Comparison of ENCODE assay signal across 2 cellular contexts in the genomic region with DNA sequence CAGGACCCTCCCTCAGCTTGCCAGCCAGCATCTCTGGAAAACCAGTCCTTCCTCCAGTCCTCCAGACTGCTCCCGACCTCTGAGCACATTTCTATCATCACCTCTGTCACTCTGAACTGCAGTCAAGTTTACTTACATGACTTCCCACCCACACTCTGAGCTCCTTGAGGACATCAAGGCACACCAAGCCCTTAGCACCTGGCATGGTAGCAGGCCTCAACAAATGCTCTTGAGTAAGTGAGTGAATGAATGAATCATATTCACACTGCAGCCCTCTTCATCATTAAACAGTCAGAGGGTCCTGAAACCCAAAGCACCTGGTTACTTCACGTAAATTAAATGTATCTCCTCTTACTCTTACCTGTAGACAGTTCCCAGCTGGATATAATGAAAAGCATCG.
TF ChIP-seq lines count a peak whose summit lies in the region.

No MANE protein-coding gene starts in this region.

TF ChIP-seq in SK-N-SH, 30 proteins besides CTCF, POLR2A, EP300 and RAD21:
- TF ChIP-seq JUND (IDR thresholded peaks at IDR 0.05) (no peak), SMC3 (IDR thresholded peaks at IDR 0.05; ENCODE audit: low read depth, low read length) (no peak)
- TF ChIP-seq, protein P1, sequence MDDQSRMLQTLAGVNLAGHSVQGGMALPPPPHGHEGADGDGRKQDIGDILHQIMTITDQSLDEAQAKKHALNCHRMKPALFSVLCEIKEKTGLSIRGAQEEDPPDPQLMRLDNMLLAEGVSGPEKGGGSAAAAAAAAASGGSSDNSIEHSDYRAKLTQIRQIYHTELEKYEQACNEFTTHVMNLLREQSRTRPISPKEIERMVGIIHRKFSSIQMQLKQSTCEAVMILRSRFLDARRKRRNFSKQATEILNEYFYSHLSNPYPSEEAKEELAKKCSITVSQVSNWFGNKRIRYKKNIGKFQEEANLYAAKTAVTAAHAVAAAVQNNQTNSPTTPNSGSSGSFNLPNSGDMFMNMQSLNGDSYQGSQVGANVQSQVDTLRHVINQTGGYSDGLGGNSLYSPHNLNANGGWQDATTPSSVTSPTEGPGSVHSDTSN (IDR thresholded peaks at IDR 0.05): no peak
- TF ChIP-seq, protein P2, sequence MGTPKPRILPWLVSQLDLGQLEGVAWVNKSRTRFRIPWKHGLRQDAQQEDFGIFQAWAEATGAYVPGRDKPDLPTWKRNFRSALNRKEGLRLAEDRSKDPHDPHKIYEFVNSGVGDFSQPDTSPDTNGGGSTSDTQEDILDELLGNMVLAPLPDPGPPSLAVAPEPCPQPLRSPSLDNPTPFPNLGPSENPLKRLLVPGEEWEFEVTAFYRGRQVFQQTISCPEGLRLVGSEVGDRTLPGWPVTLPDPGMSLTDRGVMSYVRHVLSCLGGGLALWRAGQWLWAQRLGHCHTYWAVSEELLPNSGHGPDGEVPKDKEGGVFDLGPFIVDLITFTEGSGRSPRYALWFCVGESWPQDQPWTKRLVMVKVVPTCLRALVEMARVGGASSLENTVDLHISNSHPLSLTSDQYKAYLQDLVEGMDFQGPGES (IDR thresholded peaks at IDR 0.05; ENCODE audit: low read depth, low read length): no peak
- TF ChIP-seq, protein P3, sequence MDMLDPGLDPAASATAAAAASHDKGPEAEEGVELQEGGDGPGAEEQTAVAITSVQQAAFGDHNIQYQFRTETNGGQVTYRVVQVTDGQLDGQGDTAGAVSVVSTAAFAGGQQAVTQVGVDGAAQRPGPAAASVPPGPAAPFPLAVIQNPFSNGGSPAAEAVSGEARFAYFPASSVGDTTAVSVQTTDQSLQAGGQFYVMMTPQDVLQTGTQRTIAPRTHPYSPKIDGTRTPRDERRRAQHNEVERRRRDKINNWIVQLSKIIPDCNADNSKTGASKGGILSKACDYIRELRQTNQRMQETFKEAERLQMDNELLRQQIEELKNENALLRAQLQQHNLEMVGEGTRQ (IDR thresholded peaks at IDR 0.05; ENCODE audit: borderline replicate concordance, low read depth, low read length): no peak

TF ChIP-seq in SK-N-SH treated with all-trans-retinoic acid at 6 μM for 48 hours, 23 proteins besides CTCF, POLR2A, EP300 and RAD21:
- TF ChIP-seq ZFP30 (CRISPR knock-in tag; IDR thresholded peaks at IDR 0.05) (no peak), TOX (CRISPR knock-in tag; IDR thresholded peaks at IDR 0.05; ENCODE audit: borderline replicate concordance) (no peak), ISL1 (CRISPR knock-in tag; IDR thresholded peaks at IDR 0.05) (no peak), GLIS3 (CRISPR knock-in tag; IDR thresholded peaks at IDR 0.05) (no peak), ZFP3 (CRISPR knock-in tag; IDR thresholded peaks at IDR 0.05) (no peak), BACH2 (CRISPR knock-in tag; IDR thresholded peaks at IDR 0.05; ENCODE audit: borderline replicate concordance) (no peak), PPARA (CRISPR knock-in tag; IDR thresholded peaks at IDR 0.05; ENCODE audit: borderline replicate concordance) (no peak)
- TF ChIP-seq, protein P4, sequence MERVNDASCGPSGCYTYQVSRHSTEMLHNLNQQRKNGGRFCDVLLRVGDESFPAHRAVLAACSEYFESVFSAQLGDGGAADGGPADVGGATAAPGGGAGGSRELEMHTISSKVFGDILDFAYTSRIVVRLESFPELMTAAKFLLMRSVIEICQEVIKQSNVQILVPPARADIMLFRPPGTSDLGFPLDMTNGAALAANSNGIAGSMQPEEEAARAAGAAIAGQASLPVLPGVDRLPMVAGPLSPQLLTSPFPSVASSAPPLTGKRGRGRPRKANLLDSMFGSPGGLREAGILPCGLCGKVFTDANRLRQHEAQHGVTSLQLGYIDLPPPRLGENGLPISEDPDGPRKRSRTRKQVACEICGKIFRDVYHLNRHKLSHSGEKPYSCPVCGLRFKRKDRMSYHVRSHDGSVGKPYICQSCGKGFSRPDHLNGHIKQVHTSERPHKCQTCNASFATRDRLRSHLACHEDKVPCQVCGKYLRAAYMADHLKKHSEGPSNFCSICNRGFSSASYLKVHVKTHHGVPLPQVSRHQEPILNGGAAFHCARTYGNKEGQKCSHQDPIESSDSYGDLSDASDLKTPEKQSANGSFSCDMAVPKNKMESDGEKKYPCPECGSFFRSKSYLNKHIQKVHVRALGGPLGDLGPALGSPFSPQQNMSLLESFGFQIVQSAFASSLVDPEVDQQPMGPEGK (CRISPR knock-in tag; IDR thresholded peaks at IDR 0.05; ENCODE audit: borderline replicate concordance): no peak
- TF ChIP-seq, protein P5, sequence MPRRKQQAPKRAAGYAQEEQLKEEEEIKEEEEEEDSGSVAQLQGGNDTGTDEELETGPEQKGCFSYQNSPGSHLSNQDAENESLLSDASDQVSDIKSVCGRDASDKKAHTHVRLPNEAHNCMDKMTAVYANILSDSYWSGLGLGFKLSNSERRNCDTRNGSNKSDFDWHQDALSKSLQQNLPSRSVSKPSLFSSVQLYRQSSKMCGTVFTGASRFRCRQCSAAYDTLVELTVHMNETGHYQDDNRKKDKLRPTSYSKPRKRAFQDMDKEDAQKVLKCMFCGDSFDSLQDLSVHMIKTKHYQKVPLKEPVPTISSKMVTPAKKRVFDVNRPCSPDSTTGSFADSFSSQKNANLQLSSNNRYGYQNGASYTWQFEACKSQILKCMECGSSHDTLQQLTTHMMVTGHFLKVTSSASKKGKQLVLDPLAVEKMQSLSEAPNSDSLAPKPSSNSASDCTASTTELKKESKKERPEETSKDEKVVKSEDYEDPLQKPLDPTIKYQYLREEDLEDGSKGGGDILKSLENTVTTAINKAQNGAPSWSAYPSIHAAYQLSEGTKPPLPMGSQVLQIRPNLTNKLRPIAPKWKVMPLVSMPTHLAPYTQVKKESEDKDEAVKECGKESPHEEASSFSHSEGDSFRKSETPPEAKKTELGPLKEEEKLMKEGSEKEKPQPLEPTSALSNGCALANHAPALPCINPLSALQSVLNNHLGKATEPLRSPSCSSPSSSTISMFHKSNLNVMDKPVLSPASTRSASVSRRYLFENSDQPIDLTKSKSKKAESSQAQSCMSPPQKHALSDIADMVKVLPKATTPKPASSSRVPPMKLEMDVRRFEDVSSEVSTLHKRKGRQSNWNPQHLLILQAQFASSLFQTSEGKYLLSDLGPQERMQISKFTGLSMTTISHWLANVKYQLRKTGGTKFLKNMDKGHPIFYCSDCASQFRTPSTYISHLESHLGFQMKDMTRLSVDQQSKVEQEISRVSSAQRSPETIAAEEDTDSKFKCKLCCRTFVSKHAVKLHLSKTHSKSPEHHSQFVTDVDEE (CRISPR knock-in tag; IDR thresholded peaks at IDR 0.05): no peak
- TF ChIP-seq, protein P6, sequence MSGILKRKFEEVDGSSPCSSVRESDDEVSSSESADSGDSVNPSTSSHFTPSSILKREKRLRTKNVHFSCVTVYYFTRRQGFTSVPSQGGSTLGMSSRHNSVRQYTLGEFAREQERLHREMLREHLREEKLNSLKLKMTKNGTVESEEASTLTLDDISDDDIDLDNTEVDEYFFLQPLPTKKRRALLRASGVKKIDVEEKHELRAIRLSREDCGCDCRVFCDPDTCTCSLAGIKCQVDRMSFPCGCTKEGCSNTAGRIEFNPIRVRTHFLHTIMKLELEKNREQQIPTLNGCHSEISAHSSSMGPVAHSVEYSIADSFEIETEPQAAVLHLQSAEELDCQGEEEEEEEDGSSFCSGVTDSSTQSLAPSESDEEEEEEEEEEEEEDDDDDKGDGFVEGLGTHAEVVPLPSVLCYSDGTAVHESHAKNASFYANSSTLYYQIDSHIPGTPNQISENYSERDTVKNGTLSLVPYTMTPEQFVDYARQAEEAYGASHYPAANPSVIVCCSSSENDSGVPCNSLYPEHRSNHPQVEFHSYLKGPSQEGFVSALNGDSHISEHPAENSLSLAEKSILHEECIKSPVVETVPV (CRISPR knock-in tag; IDR thresholded peaks at IDR 0.05): no peak
- TF ChIP-seq, protein P7, sequence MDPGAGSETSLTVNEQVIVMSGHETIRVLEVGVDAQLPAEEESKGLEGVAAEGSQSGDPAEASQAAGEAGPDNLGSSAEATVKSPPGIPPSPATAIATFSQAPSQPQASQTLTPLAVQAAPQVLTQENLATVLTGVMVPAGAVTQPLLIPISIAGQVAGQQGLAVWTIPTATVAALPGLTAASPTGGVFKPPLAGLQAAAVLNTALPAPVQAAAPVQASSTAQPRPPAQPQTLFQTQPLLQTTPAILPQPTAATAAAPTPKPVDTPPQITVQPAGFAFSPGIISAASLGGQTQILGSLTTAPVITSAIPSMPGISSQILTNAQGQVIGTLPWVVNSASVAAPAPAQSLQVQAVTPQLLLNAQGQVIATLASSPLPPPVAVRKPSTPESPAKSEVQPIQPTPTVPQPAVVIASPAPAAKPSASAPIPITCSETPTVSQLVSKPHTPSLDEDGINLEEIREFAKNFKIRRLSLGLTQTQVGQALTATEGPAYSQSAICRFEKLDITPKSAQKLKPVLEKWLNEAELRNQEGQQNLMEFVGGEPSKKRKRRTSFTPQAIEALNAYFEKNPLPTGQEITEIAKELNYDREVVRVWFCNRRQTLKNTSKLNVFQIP (CRISPR knock-in tag; IDR thresholded peaks at IDR 0.05; ENCODE audit: borderline replicate concordance, low read depth): no peak
- TF ChIP-seq, protein P8, sequence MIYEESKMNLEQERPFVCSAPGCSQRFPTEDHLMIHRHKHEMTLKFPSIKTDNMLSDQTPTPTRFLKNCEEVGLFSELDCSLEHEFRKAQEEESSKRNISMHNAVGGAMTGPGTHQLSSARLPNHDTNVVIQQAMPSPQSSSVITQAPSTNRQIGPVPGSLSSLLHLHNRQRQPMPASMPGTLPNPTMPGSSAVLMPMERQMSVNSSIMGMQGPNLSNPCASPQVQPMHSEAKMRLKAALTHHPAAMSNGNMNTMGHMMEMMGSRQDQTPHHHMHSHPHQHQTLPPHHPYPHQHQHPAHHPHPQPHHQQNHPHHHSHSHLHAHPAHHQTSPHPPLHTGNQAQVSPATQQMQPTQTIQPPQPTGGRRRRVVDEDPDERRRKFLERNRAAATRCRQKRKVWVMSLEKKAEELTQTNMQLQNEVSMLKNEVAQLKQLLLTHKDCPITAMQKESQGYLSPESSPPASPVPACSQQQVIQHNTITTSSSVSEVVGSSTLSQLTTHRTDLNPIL (CRISPR knock-in tag; IDR thresholded peaks at IDR 0.05; ENCODE audit: low read depth): no peak
